In the genomic region with DNA sequence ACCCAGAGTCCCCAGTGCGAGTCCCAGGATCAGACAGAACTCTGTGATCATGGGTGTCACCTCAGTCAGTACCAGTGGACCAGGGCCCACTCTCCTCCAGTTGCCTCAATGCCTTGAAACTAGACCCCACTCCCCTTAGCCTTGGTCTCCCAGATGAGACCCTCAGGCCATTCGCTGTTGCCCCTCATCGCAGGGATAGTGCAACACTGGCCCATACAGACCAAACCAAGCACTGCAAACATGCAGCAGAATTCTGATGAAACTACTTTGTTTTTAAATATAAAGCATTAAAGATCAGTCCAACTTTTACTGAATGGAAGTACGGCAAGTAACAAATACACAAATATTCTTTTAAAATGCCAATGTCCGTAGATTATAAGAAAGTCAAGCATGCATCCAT, we compare ENCODE assay signal across 10 cellular contexts.
"Had no signal": no experiment of that assay in that cellular context is flagged by ENCODE, and none has a peak within 500 bp of the region (broad histone marks: within the 10 kb centered on the region; RNA-seq: fewer than 3 reads in every experiment).

No MANE protein-coding gene starts in this region.

- H3K27me3 ChIP-seq: heart left ventricle, transverse colon had no signal

- H3K27ac ChIP-seq: heart left ventricle, transverse colon had no signal

- H3K4me3 ChIP-seq: heart left ventricle, transverse colon had no signal

- H3K36me3 ChIP-seq: heart left ventricle, transverse colon had no signal

- DNase-seq: activated CD4-positive, alpha-beta memory T cell treated with anti-CD3 and anti-CD28 coated beads for 36 hours; activated CD4-positive, CD25-positive, alpha-beta regulatory T cell treated with anti-CD3 and anti-CD28 coated beads, Interleukin-2, amount 50 U/mL, for 72 hours; activated gamma-delta T cell; activated T-cell treated with anti-CD3 and anti-CD28 coated beads, Interleukin-2, amount 50 U/mL, for 48 hours; amygdala; heart left ventricle; islet precursor cell; left ventricle myocardium superior; stimulated activated CD4-positive, alpha-beta T cell treated with anti-CD3 and anti-CD28 coated beads, Interleukin-4, amount 100 ng/mL, for 1 hour; transverse colon had no signal

- ATAC-seq: heart left ventricle, left ventricle myocardium superior had no signal
